Comparison of ENCODE assay signal across 12 cellular contexts in genomic region chr18:55243852-55244251, GRCh38.
DNase-seq lines count a peak whose midpoint lies in the region; ATAC-seq and TF ChIP-seq lines count a peak whose summit lies in the region.
"Had no signal": no experiment of that assay in that cellular context is flagged by ENCODE, and none has a peak within 500 bp of the region (broad histone marks: within the 10 kb centered on the region; RNA-seq: fewer than 3 reads in every experiment).

No MANE protein-coding gene starts in this region.

- no peak for TF ChIP-seq EP300 in upper lobe of left lung (IDR thresholded peaks at IDR 0.05)

- ATAC-seq in activated B cell treated with CpG ODN at 0.5 μM for 24 hours (ENCODE audit: low read depth) = no peak
- ATAC-seq in omental fat pad (ENCODE audit: low FRiP score) = peak; percentile 39
- ATAC-seq in upper lobe of left lung (ENCODE audit: low FRiP score in 2 of 2) = peak in 1 of 2 donors; percentile 51
- ATAC-seq in HG02885 (IDR thresholded peaks at IDR 0.05; ENCODE audit: poor library complexity, unreplicated experiment) = no peak
- no peak for ATAC-seq in CD4-positive, alpha-beta T cell (ENCODE audit: poor library complexity)

- DNase-seq in activated B cell treated with CpG ODN at 0.5 μM for 24 hours (no peak), fibroblast of lung (ENCODE audit: low read depth in 2 of 2) (peak; percentile 81 to 90), omental fat pad (ENCODE audit: low spot score) (no peak), upper lobe of left lung (no peak)
- DNase-seq in stimulated activated CD4-positive, alpha-beta T cell treated with anti-CD3 and anti-CD28 coated beads, Interleukin-4, amount 100 ng/mL, for 24 hours = no peak
- no peak for DNase-seq in CD4-positive, alpha-beta T cell
- DNase-seq: GOT3, NCI-H748 treated with DMSO at 0.1 percent for 48 hours, retina, T-helper 1 cell had no signal

- peaks cover 15% of the 10 kb centered on the region for H3K4me1 ChIP-seq in fibroblast of lung (ENCODE audit: control insufficient read depth, extremely low read depth, insufficient read depth, low read length)
- H3K4me1 ChIP-seq in upper lobe of left lung = peaks cover 6 to 14% (median 8%) of the 10 kb centered on the region in 4 donors

- no peaks in the 10 kb centered on the region for H3K27me3 Mint-ChIP-seq in activated B cell treated with CpG ODN at 0.5 μM for 24 hours
- no peaks in the 10 kb centered on the region for H3K27me3 Mint-ChIP-seq in CD4-positive, alpha-beta T cell
- H3K27me3 Mint-ChIP-seq: dendritic cell treated with granulocyte-macrophage colony-stimulating factor and Interleukin-4, amounts not matched to agents 40 ng/mL and 50 ng/mL, for 4 days had no signal

- POLR2A ChIA-PET in activated B cell treated with CpG ODN at 0.5 μM for 24 hours (lab: Charles Lee) = interaction anchor here (1.1 kb wide), 1 partner anchor 78 kb away, joined by 4 read pairs; no protein-coding TSS in a partner anchor
- POLR2A ChIA-PET in CD4-positive, alpha-beta T cell (lab: Charles Lee) = no interaction called here

- H3K4me3 Mint-ChIP-seq in activated B cell treated with CpG ODN at 0.5 μM for 24 hours = no peak overlapping the region
- no peak overlapping the region for H3K4me3 Mint-ChIP-seq in CD4-positive, alpha-beta T cell
- H3K4me3 Mint-ChIP-seq: dendritic cell treated with granulocyte-macrophage colony-stimulating factor and Interleukin-4, amounts not matched to agents 40 ng/mL and 50 ng/mL, for 4 days had no signal

- intact Hi-C loops in activated B cell treated with CpG ODN at 0.5 μM for 24 hours (cut with micrococcal nuclease) = loop anchor here (10.0 kb wide), 1 partner anchor 1011 kb away; no protein-coding TSS in a partner anchor
- intact Hi-C loops in CD4-positive, alpha-beta T cell (cut with DNase I, micrococcal nuclease) = no loop called here

- H3K9me3 Mint-ChIP-seq in activated B cell treated with CpG ODN at 0.5 μM for 24 hours = no peaks in the 10 kb centered on the region
- no peaks in the 10 kb centered on the region for H3K9me3 Mint-ChIP-seq in CD4-positive, alpha-beta T cell
- H3K9me3 Mint-ChIP-seq: dendritic cell treated with granulocyte-macrophage colony-stimulating factor and Interleukin-4, amounts not matched to agents 40 ng/mL and 50 ng/mL, for 4 days had no signal

- H3K27me3 ChIP-seq in fibroblast of lung (ENCODE audit: control insufficient read depth, insufficient read depth, low read length) (no peaks in the 10 kb centered on the region), upper lobe of left lung (no peaks in the 10 kb centered on the region)
- H3K27me3 ChIP-seq in CD4-positive, alpha-beta T cell (ENCODE audit: control insufficient read depth, insufficient read depth, low read length) = no peaks in the 10 kb centered on the region

- H4K20me1 ChIP-seq in fibroblast of lung (ENCODE audit: control insufficient read depth, extremely low read depth, insufficient read depth, low read length) = no peaks in the 10 kb centered on the region

- H3K4me3 ChIP-seq in fibroblast of lung (replicated peaks in 1 of 4; ENCODE audit: control extremely low read depth in 1 of 4, insufficient read depth in 1 of 4, low read depth in 3 of 4, low read length in 4 of 4) = peak overlapping the region in 1 of 4 experiments; percentile 15
- no peak overlapping the region for H3K4me3 ChIP-seq in upper lobe of left lung

- H3K27ac ChIP-seq in fibroblast of lung (ENCODE audit: insufficient read depth, low read length) = no peak overlapping the region
- peak overlapping the region in 3 of 4 donors; percentile 39 to 48 (median 43) for H3K27ac ChIP-seq in upper lobe of left lung
- H3K27ac ChIP-seq in CD4-positive, alpha-beta T cell (ENCODE audit: low read depth, low read length) = no peak overlapping the region

- peaks cover 82% of the 10 kb centered on the region for H3K4me1 Mint-ChIP-seq in activated B cell treated with CpG ODN at 0.5 μM for 24 hours
- H3K4me1 Mint-ChIP-seq in CD4-positive, alpha-beta T cell (ENCODE audit: low read depth) = no peaks in the 10 kb centered on the region

- CTCF ChIA-PET in activated B cell treated with CpG ODN at 0.5 μM for 24 hours (lab: Charles Lee) = interaction anchor here (0.7 to 4.3 kb wide), 2 partner anchors 10 to 145 kb away, joined by 3 to 31 read pairs; no protein-coding TSS in a partner anchor
- CTCF ChIA-PET in CD4-positive, alpha-beta T cell (lab: Charles Lee) = interaction anchor here (1.1 kb wide), 1 partner anchor 9 kb away, joined by 3 read pairs; no protein-coding TSS in a partner anchor

- H3K4me2 ChIP-seq in fibroblast of lung (ENCODE audit: extremely low read depth, insufficient read depth, low read length) = no peak overlapping the region

- H3K79me2 ChIP-seq in fibroblast of lung (ENCODE audit: control insufficient read depth, insufficient read depth, low read length) = no peaks in the 10 kb centered on the region

- no peak overlapping the region for H3K9ac ChIP-seq in fibroblast of lung (ENCODE audit: insufficient read depth, low read length)

- no peak for TF ChIP-seq POLR2A in upper lobe of left lung (IDR thresholded peaks at IDR 0.05)

- TF ChIP-seq CTCF in activated B cell treated with CpG ODN at 0.5 μM for 24 hours (IDR thresholded peaks at IDR 0.05) (no peak), fibroblast of lung (conservative IDR thresholded peaks at IDR 0.05 in 1 of 2, IDR thresholded peaks at IDR 0.05 in 1 of 2; ENCODE audit: low read depth in 1 of 2, low read length in 2 of 2) (no peak), omental fat pad (IDR thresholded peaks at IDR 0.05) (no peak), upper lobe of left lung (IDR thresholded peaks at IDR 0.05) (no peak)
- TF ChIP-seq CTCF in CD4-positive, alpha-beta T cell (IDR thresholded peaks at IDR 0.05) = no peak

- no peaks in the 10 kb centered on the region for H3K36me3 ChIP-seq in fibroblast of lung (ENCODE audit: control insufficient read depth, insufficient read depth, low read length)
- peaks cover 0 to 14% (median 0%) of the 10 kb centered on the region in 4 donors for H3K36me3 ChIP-seq in upper lobe of left lung

- peaks cover 72% of the 10 kb centered on the region for H3K36me3 Mint-ChIP-seq in activated B cell treated with CpG ODN at 0.5 μM for 24 hours (ENCODE audit: low read depth)
- no peaks in the 10 kb centered on the region for H3K36me3 Mint-ChIP-seq in CD4-positive, alpha-beta T cell (ENCODE audit: low read depth)

- no peak overlapping the region for H2AFZ ChIP-seq in fibroblast of lung (ENCODE audit: low read length)

- H3K27ac Mint-ChIP-seq in activated B cell treated with CpG ODN at 0.5 μM for 24 hours = peak overlapping the region; percentile 57
- no peak overlapping the region for H3K27ac Mint-ChIP-seq in CD4-positive, alpha-beta T cell
- H3K27ac Mint-ChIP-seq: dendritic cell treated with granulocyte-macrophage colony-stimulating factor and Interleukin-4, amounts not matched to agents 40 ng/mL and 50 ng/mL, for 4 days had no signal

- H3K9me3 ChIP-seq in fibroblast of lung (ENCODE audit: control insufficient read depth, insufficient read depth, low read depth, low read length) (no peaks in the 10 kb centered on the region), upper lobe of left lung (no peaks in the 10 kb centered on the region)
- H3K9me3 ChIP-seq in CD4-positive, alpha-beta T cell (ENCODE audit: control insufficient read depth, low read length) = no peaks in the 10 kb centered on the region

- WGBS in upper lobe of left lung, 2 donors = 57 to 58% methylated on average over 6 of the region's 6 CpGs

Comparison
In these comparisons a context has a peak if more than half of its experiments do, and no peak if none do; other contexts are left out.
1. DNase-seq: peak in fibroblast of lung (2 of 2); none in activated B cell treated with CpG ODN at 0.5 μM for 24 hours (single experiment), omental fat pad (single experiment), upper lobe of left lung (0 of 2), stimulated activated CD4-positive, alpha-beta T cell treated with anti-CD3 and anti-CD28 coated beads, Interleukin-4, amount 100 ng/mL, for 24 hours (single experiment) and CD4-positive, alpha-beta T cell (0 of 10).
2. H3K27ac ChIP-seq: peak in upper lobe of left lung (3 of 4); none in fibroblast of lung (single experiment) and CD4-positive, alpha-beta T cell (single experiment).